Comparison of ENCODE assay signal across 8 cellular contexts in genomic region chr3:40584625-40585189, GRCh38. TPM values are rescaled to one million over a fixed set of nuclear protein-coding genes. Genes with fewer than 3 reads are reported as not detected.
DNase-seq lines count a peak whose midpoint lies in the region; ATAC-seq and TF ChIP-seq lines count a peak whose summit lies in the region.

No MANE protein-coding gene starts in this region.

- no peaks in the 10 kb centered on the region for H3K27me3 ChIP-seq in right lobe of liver

- peak; percentile 98 for TF ChIP-seq CTCF in GM10248 (IDR thresholded peaks at IDR 0.05; ENCODE audit: control extremely low read depth, extremely low read depth, low read depth, missing control alignments)
- TF ChIP-seq CTCF in right lobe of liver (IDR thresholded peaks at IDR 0.05), result peak; percentile 89 to 99 (median 98)

- peak; percentile 60 for ATAC-seq in HG02938 (IDR thresholded peaks at IDR 0.05; ENCODE audit: unreplicated experiment)
- ATAC-seq in right lobe of liver, result peak; percentile 86 to 92 (median 90)
- ATAC-seq in HG02610 (IDR thresholded peaks at IDR 0.05; ENCODE audit: unreplicated experiment), result no peak

- no peaks in the 10 kb centered on the region for H3K36me3 Mint-ChIP-seq in activated CD4-positive, alpha-beta memory T cell treated with anti-CD3 and anti-CD28 coated beads for 36 hours

- peaks cover 8% of the 10 kb centered on the region for H3K27me3 Mint-ChIP-seq in activated CD4-positive, alpha-beta memory T cell treated with anti-CD3 and anti-CD28 coated beads for 36 hours

- peak overlapping the region in 1 of 3 donors; percentile 10 for H3K4me3 ChIP-seq in right lobe of liver

- H3K4me1 ChIP-seq in right lobe of liver, result peaks cover 0 to 22% (median 10%) of the 10 kb centered on the region in 4 donors

- no peaks in the 10 kb centered on the region for H3K9me3 ChIP-seq in right lobe of liver

- H3K9me3 Mint-ChIP-seq in activated CD4-positive, alpha-beta memory T cell treated with anti-CD3 and anti-CD28 coated beads for 36 hours, result no peaks in the 10 kb centered on the region

- intact Hi-C loops in activated CD4-positive, alpha-beta memory T cell treated with anti-CD3 and anti-CD28 coated beads for 36 hours (cut with micrococcal nuclease), result loop anchor here (1.0 to 10.0 kb wide), 2 partner anchors 390 to 1297 kb away; no protein-coding TSS in a partner anchor
- intact Hi-C loops in right lobe of liver (cut with DNase I), result no loop called here

- DNase-seq in GM10248 (ENCODE audit: extremely low spot score), result peak; percentile 76
- peak; percentile 14 for DNase-seq in NCI-H510A (lab: John Stamatoyannopoulos, UW)
- DNase-seq in activated CD4-positive, alpha-beta memory T cell treated with anti-CD3 and anti-CD28 coated beads for 36 hours, result peak; percentile 78
- DNase-seq in dermis microvascular lymphatic vessel endothelial cell (ENCODE audit: low read depth in 2 of 2), result peak; percentile 51 to 80
- DNase-seq in right lobe of liver, result peak; percentile 88 to 91 (median 90)
- peak; percentile 66 to 78 for DNase-seq in stimulated activated CD4-positive, alpha-beta T cell treated with anti-CD3 and anti-CD28 coated beads, Interleukin-4, amount 100 ng/mL, for 48 hours (ENCODE audit: low read depth in 2 of 2)

- no peak overlapping the region for H3K27ac Mint-ChIP-seq in activated CD4-positive, alpha-beta memory T cell treated with anti-CD3 and anti-CD28 coated beads for 36 hours

- CTCF ChIA-PET in GM10248 (lab: Yijun Ruan, JAX), result interaction anchor here (0.7 to 11.4 kb wide), 27 partner anchors 9 to 1859 kb away, joined by 3 to 146 read pairs (median 3); partner anchors contain the start of gene ZNF620
- CTCF ChIA-PET in activated CD4-positive, alpha-beta memory T cell treated with anti-CD3 and anti-CD28 coated beads for 36 hours (lab: Charles Lee), result interaction anchor here (0.6 to 2.6 kb wide), 18 partner anchors 15 to 1515 kb away, joined by 3 to 22 read pairs (median 3); no protein-coding TSS in a partner anchor

- POLR2A ChIA-PET in GM10248 (lab: Yijun Ruan, JAX), result no interaction called here
- POLR2A ChIA-PET in activated CD4-positive, alpha-beta memory T cell treated with anti-CD3 and anti-CD28 coated beads for 36 hours (lab: Charles Lee), result interaction anchor here (1.0 kb wide), 1 partner anchor 615 kb away, joined by 3 read pairs; the partner anchor contains the start of gene CTNNB1

- no peak for TF ChIP-seq POLR2A in right lobe of liver (IDR thresholded peaks at IDR 0.05)

- H3K4me3 Mint-ChIP-seq in activated CD4-positive, alpha-beta memory T cell treated with anti-CD3 and anti-CD28 coated beads for 36 hours, result no peak overlapping the region

- WGBS in right lobe of liver (ENCODE audit: insufficient coverage, low coverage, low lambda C conversion rate, missing lambda C conversion rate), result 31% methylated on average over 13 of the region's 15 CpGs

- no peaks in the 10 kb centered on the region for H3K4me1 Mint-ChIP-seq in activated CD4-positive, alpha-beta memory T cell treated with anti-CD3 and anti-CD28 coated beads for 36 hours (ENCODE audit: low read depth)

- H3K27ac ChIP-seq in right lobe of liver, result peak overlapping the region in 2 of 3 donors; percentile 41 to 55

- no peaks in the 10 kb centered on the region for H3K36me3 ChIP-seq in right lobe of liver

RNA-seq across cellular contexts. Expression of gene ZNF621, which starts 59.9 kb away (rescaled TPM):
- 10 to 100 TPM; 19.7 to 22.3 TPM for total RNA-seq in activated CD4-positive, alpha-beta memory T cell treated with anti-CD3 and anti-CD28 coated beads for 36 hours
- total RNA-seq in dermis microvascular lymphatic vessel endothelial cell (7.2 and 7.7 TPM in 2 replicates), right lobe of liver (10 to 100 TPM in 1 of 6 experiments, 1 to 10 TPM in 5; 4.9 to 11.1 (median 7.8) TPM)

Comparison
In these comparisons a context has a peak if more than half of its experiments do, and no peak if none do; other contexts are left out.
1. DNase-seq: peak in every context shown above with its lines; median percentile 90 in right lobe of liver; 78 in activated CD4-positive, alpha-beta memory T cell treated with anti-CD3 and anti-CD28 coated beads for 36 hours; 76 in GM10248; 72 in stimulated activated CD4-positive, alpha-beta T cell treated with anti-CD3 and anti-CD28 coated beads, Interleukin-4, amount 100 ng/mL, for 48 hours; 66 in dermis microvascular lymphatic vessel endothelial cell; 14 in NCI-H510A.